Comparison of ENCODE assay signal across 1 cellular context in genomic region chr20:10169752-10170151, GRCh38.
TF ChIP-seq lines count a peak whose summit lies in the region.

No MANE protein-coding gene starts in this region.

TF ChIP-seq in HepG2, 621 proteins besides CTCF, POLR2A, EP300 and RAD21 (continued from another document):
- TF ChIP-seq, protein P1, sequence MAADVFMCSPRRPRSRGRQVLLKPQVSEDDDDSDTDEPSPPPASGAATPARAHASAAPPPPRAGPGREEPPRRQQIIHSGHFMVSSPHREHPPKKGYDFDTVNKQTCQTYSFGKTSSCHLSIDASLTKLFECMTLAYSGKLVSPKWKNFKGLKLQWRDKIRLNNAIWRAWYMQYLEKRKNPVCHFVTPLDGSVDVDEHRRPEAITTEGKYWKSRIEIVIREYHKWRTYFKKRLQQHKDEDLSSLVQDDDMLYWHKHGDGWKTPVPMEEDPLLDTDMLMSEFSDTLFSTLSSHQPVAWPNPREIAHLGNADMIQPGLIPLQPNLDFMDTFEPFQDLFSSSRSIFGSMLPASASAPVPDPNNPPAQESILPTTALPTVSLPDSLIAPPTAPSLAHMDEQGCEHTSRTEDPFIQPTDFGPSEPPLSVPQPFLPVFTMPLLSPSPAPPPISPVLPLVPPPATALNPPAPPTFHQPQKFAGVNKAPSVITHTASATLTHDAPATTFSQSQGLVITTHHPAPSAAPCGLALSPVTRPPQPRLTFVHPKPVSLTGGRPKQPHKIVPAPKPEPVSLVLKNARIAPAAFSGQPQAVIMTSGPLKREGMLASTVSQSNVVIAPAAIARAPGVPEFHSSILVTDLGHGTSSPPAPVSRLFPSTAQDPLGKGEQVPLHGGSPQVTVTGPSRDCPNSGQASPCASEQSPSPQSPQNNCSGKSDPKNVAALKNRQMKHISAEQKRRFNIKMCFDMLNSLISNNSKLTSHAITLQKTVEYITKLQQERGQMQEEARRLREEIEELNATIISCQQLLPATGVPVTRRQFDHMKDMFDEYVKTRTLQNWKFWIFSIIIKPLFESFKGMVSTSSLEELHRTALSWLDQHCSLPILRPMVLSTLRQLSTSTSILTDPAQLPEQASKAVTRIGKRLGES (CRISPR knock-in tag; IDR thresholded peaks at IDR 0.05; ENCODE audit: borderline replicate concordance), result no peak
- TF ChIP-seq MAFF (IDR thresholded peaks at IDR 0.05; ENCODE audit: low read depth, low read length) (peak; percentile 36), ATF5 (CRISPR knock-in tag; IDR thresholded peaks at IDR 0.05; ENCODE audit: low read depth) (no peak), ZNF839 (CRISPR knock-in tag; IDR thresholded peaks at IDR 0.05; ENCODE audit: borderline replicate concordance) (no peak), MNT (IDR thresholded peaks at IDR 0.05) (no peak), ZNF510 (CRISPR knock-in tag; IDR thresholded peaks at IDR 0.05; ENCODE audit: low read depth) (no peak), MAFK (conservative IDR thresholded peaks at IDR 0.05 in 1 of 2, IDR thresholded peaks at IDR 0.05 in 1 of 2; ENCODE audit: low read length in 2 of 2) (peak; percentile 42 to 73; a peak in 2 of 4 replicates), HOXA9 (CRISPR knock-in tag; IDR thresholded peaks at IDR 0.05; ENCODE audit: borderline replicate concordance) (no peak), ATF2 (CRISPR knock-in tag; IDR thresholded peaks at IDR 0.05) (no peak), ZNF430 (CRISPR knock-in tag; IDR thresholded peaks at IDR 0.05) (no peak), KLF15 (CRISPR knock-in tag; IDR thresholded peaks at IDR 0.05; ENCODE audit: borderline replicate concordance) (no peak)
TF ChIP-seq in HepG2: peak in this region for 2.
